In the genomic region with DNA sequence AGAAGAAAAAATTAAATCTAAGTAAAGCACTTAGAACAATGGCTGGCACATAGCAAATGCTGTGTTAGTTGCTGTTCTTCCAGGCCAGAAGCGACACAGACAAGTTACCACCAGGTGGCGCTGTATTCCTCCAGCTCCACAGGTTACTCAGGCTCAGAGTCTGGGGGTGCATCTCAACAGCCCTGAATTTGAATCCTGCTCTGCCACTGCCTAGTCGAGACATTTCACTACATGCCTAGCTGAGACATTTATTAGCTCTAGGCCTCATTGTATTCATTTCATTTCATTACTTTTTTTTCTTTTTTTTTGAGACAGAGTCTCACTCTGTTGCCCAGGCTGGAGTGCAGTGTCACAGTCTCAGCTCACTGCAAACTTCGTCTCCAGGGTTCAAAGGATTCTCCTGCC, we compare ENCODE assay signal across 8 cellular contexts. TPM values are rescaled to one million over a fixed set of nuclear protein-coding genes. Genes with fewer than 3 reads are reported as not detected.
A peak's percentile ranks its signal among the peaks of the same experiment; 100 is the strongest.
DNase-seq lines count a peak whose midpoint lies in the region; ATAC-seq and TF ChIP-seq lines count a peak whose summit lies in the region.

No MANE protein-coding gene starts in this region.

- TF ChIP-seq CTCF in MM.1S (IDR thresholded peaks at IDR 0.05; ENCODE audit: low read length) (peak; percentile 71), retinal pigment epithelial cell (conservative IDR thresholded peaks at IDR 0.05; ENCODE audit: low read depth, low read length) (peak; percentile 84)

- DNase-seq in ELF-1 (ENCODE audit: low read depth, low spot score) = peak; percentile 78
- peak; percentile 65 for DNase-seq in MM.1S
- DNase-seq in T follicular helper cell (ENCODE audit: low read depth) = peak; percentile 74
- DNase-seq in adipocyte (ENCODE audit: low read depth) = peak; percentile 89
- DNase-seq in left cardiac atrium = peak; percentile 62
- peak; percentile 8 for DNase-seq in retinal pigment epithelial cell (ENCODE audit: low read depth)
- no peak for DNase-seq in T1000 (lab: John Stamatoyannopoulos, UW)

- no peak overlapping the region for H3K4me2 ChIP-seq in MM.1S (ENCODE audit: low read depth, low read length)

- H3K27me3 ChIP-seq in MM.1S (replicated peaks; ENCODE audit: insufficient read depth, low read length) (peaks cover 11% of the 10 kb centered on the region), adipocyte (replicated peaks; ENCODE audit: control insufficient read depth, insufficient read depth, low read length) (peaks cover 32% of the 10 kb centered on the region)

- no peaks in the 10 kb centered on the region for H3K9me2 ChIP-seq in MM.1S (replicated peaks; ENCODE audit: insufficient read depth, low read length)

- intact Hi-C loops in left cardiac atrium (cut with DNase I) = loop anchor here in 1 of 2 donors (10.0 kb wide), 1 partner anchor 170 kb away; no protein-coding TSS in a partner anchor

- H2AFZ ChIP-seq in MM.1S (ENCODE audit: low read length) = no peak overlapping the region

- H3K4me3 ChIP-seq in MM.1S (ENCODE audit: low read length) (no peak overlapping the region), adipocyte (ENCODE audit: low read length) (no peak overlapping the region), retinal pigment epithelial cell (ENCODE audit: low read length) (no peak overlapping the region)

- no peak overlapping the region for H3K9ac ChIP-seq in MM.1S (ENCODE audit: low read length)
- H3K9ac ChIP-seq in adipocyte (ENCODE audit: low read length) = no peak overlapping the region

- H3K9me3 ChIP-seq in MM.1S (replicated peaks; ENCODE audit: insufficient read depth, low read length) = no peaks in the 10 kb centered on the region
- H3K9me3 ChIP-seq in adipocyte (ENCODE audit: control insufficient read depth, low read length) = no peaks in the 10 kb centered on the region

- peak; percentile 58 to 79 for ATAC-seq in left cardiac atrium
- no peak for ATAC-seq in HG02840 (IDR thresholded peaks at IDR 0.05; ENCODE audit: low FRiP score, unreplicated experiment)

- no peak overlapping the region for H3K27ac ChIP-seq in MM.1S (ENCODE audit: low read length)

- H3K4me1 ChIP-seq in MM.1S (ENCODE audit: low read length) (no peaks in the 10 kb centered on the region), adipocyte (ENCODE audit: control insufficient read depth, insufficient read depth, low read length) (no peaks in the 10 kb centered on the region)

- H3K36me3 ChIP-seq in MM.1S (replicated peaks; ENCODE audit: insufficient read depth, low read length) = no peaks in the 10 kb centered on the region
- no peaks in the 10 kb centered on the region for H3K36me3 ChIP-seq in adipocyte (ENCODE audit: control insufficient read depth, insufficient read depth, low read length, severe bottlenecking)

- no peaks in the 10 kb centered on the region for H3K79me2 ChIP-seq in MM.1S (ENCODE audit: low read length)

- no peaks in the 10 kb centered on the region for H4K20me1 ChIP-seq in MM.1S (ENCODE audit: insufficient read depth, low read length)

- H3F3A ChIP-seq in MM.1S (ENCODE audit: insufficient read depth, low read length) = 0 out of 2 replicates have a peak, but pooled peaks cover 4% of the 10 kb centered on the region

RNA-seq across cellular contexts. Expression of a gene that starts 16.4 kb away (rescaled TPM):
- total RNA-seq in left cardiac atrium = under 1 TPM in 1 of 2 donors, not detected in 1; 0.12 TPM
